Comparison of ENCODE assay signal across 20 cellular contexts in genomic region chr1:180814258-180814657, GRCh38.
"Had no signal": no experiment of that assay in that cellular context is flagged by ENCODE, and none has a peak within 500 bp of the region (broad histone marks: within the 10 kb centered on the region; RNA-seq: fewer than 3 reads in every experiment).

No MANE protein-coding gene starts in this region.

- FAIRE-seq: frontal cortex, kidney had no signal

- H3K9me3 ChIP-seq: colonic mucosa, ovary, psoas muscle, sigmoid colon, stomach, thyroid gland had no signal

- ATAC-seq: effector memory CD8-positive, alpha-beta T cell; left lobe of liver; natural killer cell; psoas muscle; right cardiac atrium; stimulated activated effector memory CD8-positive, alpha-beta T cell treated with anti-CD3 and anti-CD28 coated beads, Interleukin-12 subunit alpha, Interleukin-12 subunit beta, amount 100 ng/mL, for 72 hours had no signal

- H3K4me3 ChIP-seq: colonic mucosa, lung, ovary, psoas muscle, sigmoid colon, stomach, thyroid gland had no signal

- H3K27me3 Mint-ChIP-seq: effector memory CD8-positive, alpha-beta T cell; memory B cell had no signal

- H3K27me3 ChIP-seq: colonic mucosa, ovary, sigmoid colon, stomach, thyroid gland had no signal

- H3K36me3 ChIP-seq: colonic mucosa, ovary, thyroid gland had no signal

- DNase-seq: colonic mucosa; effector memory CD8-positive, alpha-beta T cell; kidney; natural killer cell; occipital lobe; ovary; posterior cingulate gyrus; psoas muscle; right cardiac atrium; sigmoid colon; stimulated activated CD4-positive, alpha-beta T cell treated with anti-CD3 and anti-CD28 coated beads, Interleukin-2, amount 100 ng/mL, for 24 hours; stimulated activated CD4-positive, alpha-beta T cell treated with anti-CD3 and anti-CD28 coated beads, Interleukin-4, amount 100 ng/mL, for 24 hours; stimulated activated naive CD4-positive, alpha-beta T cell treated with Interleukin-2 at 50 U/mL for 16 hours; stomach; thyroid gland had no signal

- H3K4me3 Mint-ChIP-seq: effector memory CD8-positive, alpha-beta T cell; memory B cell; natural killer cell; stimulated activated effector memory CD8-positive, alpha-beta T cell treated with anti-CD3 and anti-CD28 coated beads, Interleukin-12 subunit alpha, Interleukin-12 subunit beta, amount 100 ng/mL, for 72 hours had no signal

- H3K27ac ChIP-seq: colonic mucosa, ovary, psoas muscle, sigmoid colon, stomach, thyroid gland had no signal

- H3K4me1 ChIP-seq: colonic mucosa, psoas muscle, sigmoid colon, thyroid gland had no signal

- H3K4me1 Mint-ChIP-seq: memory B cell; natural killer cell; stimulated activated effector memory CD8-positive, alpha-beta T cell treated with anti-CD3 and anti-CD28 coated beads, Interleukin-12 subunit alpha, Interleukin-12 subunit beta, amount 100 ng/mL, for 72 hours had no signal

- H3K27ac Mint-ChIP-seq: effector memory CD8-positive, alpha-beta T cell; memory B cell; natural killer cell; stimulated activated effector memory CD8-positive, alpha-beta T cell treated with anti-CD3 and anti-CD28 coated beads, Interleukin-12 subunit alpha, Interleukin-12 subunit beta, amount 100 ng/mL, for 72 hours had no signal

- H3K9me3 Mint-ChIP-seq: effector memory CD8-positive, alpha-beta T cell; memory B cell; natural killer cell; stimulated activated effector memory CD8-positive, alpha-beta T cell treated with anti-CD3 and anti-CD28 coated beads, Interleukin-12 subunit alpha, Interleukin-12 subunit beta, amount 100 ng/mL, for 72 hours had no signal
